ENCODE assay signal across 33 cellular contexts in the genomic region with DNA sequence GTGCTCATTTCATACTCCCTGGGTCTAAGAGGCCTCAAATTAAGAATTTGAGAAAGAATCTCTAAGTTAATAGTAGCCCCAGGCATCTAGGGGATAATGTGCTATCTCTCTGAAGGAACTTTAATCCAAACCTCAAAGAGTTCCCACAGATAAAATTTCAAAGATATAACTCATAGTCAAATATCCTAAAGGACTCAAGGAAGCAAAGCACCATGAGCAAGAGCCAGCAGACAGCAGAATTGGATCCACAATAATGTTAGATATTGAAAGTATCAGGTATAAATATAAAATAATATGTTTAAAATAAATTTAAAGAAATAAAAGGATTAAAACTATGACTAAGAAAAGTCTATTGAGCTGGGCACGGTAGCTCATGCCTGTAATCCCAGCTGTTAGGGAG. TPM values are rescaled to one million over a fixed set of nuclear protein-coding genes. Genes with fewer than 3 reads are reported as not detected.
"Had no signal": no experiment of that assay in that cellular context is flagged by ENCODE, and none has a peak within 500 bp of the region (broad histone marks: within the 10 kb centered on the region; RNA-seq: fewer than 3 reads in every experiment).

No MANE protein-coding gene starts in this region.

- DNase-seq: naive thymus-derived CD4-positive, alpha-beta T cell; natural killer cell; occipital lobe; ovary; posterior cingulate gyrus; psoas muscle; right cardiac atrium; right lobe of liver; spleen; stimulated activated CD4-positive, alpha-beta T cell treated with anti-CD3 and anti-CD28 coated beads, Interleukin-12 subunit alpha, Interleukin-12 subunit beta, amount 100 ng/mL, for 4 hours; stimulated activated CD4-positive, alpha-beta T cell treated with anti-CD3 and anti-CD28 coated beads, Interleukin-1b, Interleukin-23, amount 100 ng/mL, for 48 hours; stimulated activated CD4-positive, alpha-beta T cell treated with anti-CD3 and anti-CD28 coated beads, Interleukin-4, amount 100 ng/mL, for 1 hour; stimulated activated CD4-positive, alpha-beta T cell treated with anti-CD3 and anti-CD28 coated beads, Interleukin-4, amount 100 ng/mL, for 4 hours; stimulated activated CD8-positive, alpha-beta memory T cell treated with anti-CD3 and anti-CD28 coated beads, Interleukin-4, amount 100 ng/mL, for 48 hours; stimulated activated naive CD4-positive, alpha-beta T cell; stimulated activated naive CD8-positive, alpha-beta T cell treated with anti-CD3 and anti-CD28 coated beads, Interleukin-15, amount 100 ng/mL, for 72 hours; stimulated activated naive CD8-positive, alpha-beta T cell treated with anti-CD3 and anti-CD28 coated beads, Interleukin-15, Interleukin-2, amounts not matched to agents 100 U/mL and 50 U/mL, for 24 hours; substantia nigra; testis; tibial artery; transverse colon had no signal

- H2AFZ ChIP-seq: neural progenitor cell, parathyroid adenoma had no signal

- H3K4me2 ChIP-seq: neural progenitor cell, smooth muscle cell had no signal

- H3K27me3 ChIP-seq: neural progenitor cell, ovary, right lobe of liver, testis, vagina had no signal

- H3K27ac ChIP-seq: neural progenitor cell, ovary, parathyroid adenoma, psoas muscle, right lobe of liver, skin epidermis, spleen, suprapubic skin, testis, tibial artery, transverse colon, vagina had no signal

- H3K4me3 ChIP-seq: neural progenitor cell, ovary, psoas muscle, right lobe of liver, skin epidermis, smooth muscle cell, spleen, suprapubic skin, testis, tibial artery, transverse colon, vagina had no signal

- H3K79me2 ChIP-seq: parathyroid adenoma had no signal

- H3K9ac ChIP-seq: neural progenitor cell, parathyroid adenoma had no signal

- H3K36me3 ChIP-seq: neural progenitor cell, ovary, right lobe of liver, spleen, suprapubic skin, tibial artery, transverse colon, vagina had no signal

- H3K9me3 ChIP-seq: right lobe of liver, testis, vagina had no signal

- FAIRE-seq: urothelium cell line had no signal

- H3K4me1 ChIP-seq: parathyroid adenoma, psoas muscle, right lobe of liver, spleen, suprapubic skin, testis, tibial artery, transverse colon, vagina had no signal

- ATAC-seq: naive thymus-derived CD4-positive, alpha-beta T cell; natural killer cell; psoas muscle; right cardiac atrium; right lobe of liver; stimulated activated memory B cell treated with anti-CD40 and anti-IgM and Interleukin-4, amounts not matched to agents 10 μg/mL and 1 μg/mL and 100 μg/mL, for 72 hours; stimulated activated naive CD8-positive, alpha-beta T cell treated with anti-CD3 and anti-CD28 coated beads, Interleukin-15, amount 100 ng/mL, for 72 hours; stimulated activated naive CD8-positive, alpha-beta T cell treated with anti-CD3 and anti-CD28 coated beads, Interleukin-15, Interleukin-2, amounts not matched to agents 100 U/mL and 50 U/mL, for 24 hours had no signal

RNA-seq across cellular contexts. Expression of gene SIX3, which starts 31.7 kb away (rescaled TPM):
- total RNA-seq: naive thymus-derived CD4-positive, alpha-beta T cell; occipital lobe; osteoblast; ovary; progenitor cell of endocrine pancreas; renal cortical epithelial cell; right cardiac atrium; right lobe of liver; smooth muscle cell; spleen; transverse colon; ureter; vagina had no signal
- polyA plus RNA-seq: naive thymus-derived CD4-positive, alpha-beta T cell; ovary; right cardiac atrium; smooth muscle cell had no signal
